In genomic region chr3:105806361-105806760, GRCh38 we compare ENCODE assay signal across 10 cellular contexts.
DNase-seq lines count a peak whose midpoint lies in the region; ATAC-seq and TF ChIP-seq lines count a peak whose summit lies in the region.
"Had no signal": no experiment of that assay in that cellular context is flagged by ENCODE, and none has a peak within 500 bp of the region (broad histone marks: within the 10 kb centered on the region; RNA-seq: fewer than 3 reads in every experiment).

No MANE protein-coding gene starts in this region.

- no peak overlapping the region for H3K27ac ChIP-seq in testis
- H3K27ac ChIP-seq: epithelial cell of prostate had no signal

- H3K9me3 ChIP-seq in testis: no peaks in the 10 kb centered on the region

- H3K27me3 Mint-ChIP-seq in T-helper 1 cell treated with Interleukin-12 subunit alpha and Interleukin-12 subunit beta and Interleukin-4 antibody, amounts not matched to agents 30 μg/mL and 1 μg/mL, for 36 hours (ENCODE audit: low read depth): no peaks in the 10 kb centered on the region

- peaks cover 48% of the 10 kb centered on the region for H3K4me1 Mint-ChIP-seq in T-helper 1 cell treated with Interleukin-12 subunit alpha and Interleukin-12 subunit beta and Interleukin-4 antibody, amounts not matched to agents 30 μg/mL and 1 μg/mL, for 36 hours (ENCODE audit: low read depth)

- no peak for TF ChIP-seq CTCF in AG09319 (IDR thresholded peaks at IDR 0.05; ENCODE audit: low read depth, low read length)
- no peak for TF ChIP-seq CTCF in testis (IDR thresholded peaks at IDR 0.05)

- intact Hi-C loops in testis (cut with DNase I; ENCODE audit: low total_unique reads): no loop called here

- ATAC-seq in HG02798 (IDR thresholded peaks at IDR 0.05; ENCODE audit: poor library complexity, unreplicated experiment): peak; percentile 44
- ATAC-seq in GM21360 (IDR thresholded peaks at IDR 0.05; ENCODE audit: unreplicated experiment): no peak

- no peaks in the 10 kb centered on the region for H3K36me3 ChIP-seq in testis (ENCODE audit: low read depth, missing control alignments)

- H3K27me3 ChIP-seq in testis: no peaks in the 10 kb centered on the region

- TF ChIP-seq POLR2A in testis (IDR thresholded peaks at IDR 0.05): no peak

- H3K27ac Mint-ChIP-seq in T-helper 1 cell treated with Interleukin-12 subunit alpha and Interleukin-12 subunit beta and Interleukin-4 antibody, amounts not matched to agents 30 μg/mL and 1 μg/mL, for 36 hours: peak overlapping the region; percentile 67

- H3K4me1 ChIP-seq in testis: no peaks in the 10 kb centered on the region

- H3K4me3 Mint-ChIP-seq in T-helper 1 cell treated with Interleukin-12 subunit alpha and Interleukin-12 subunit beta and Interleukin-4 antibody, amounts not matched to agents 30 μg/mL and 1 μg/mL, for 36 hours: peak overlapping the region; percentile 29

- H3K4me3 ChIP-seq in testis: no peak overlapping the region

- peak; percentile 45 for DNase-seq in AG09319 (ENCODE audit: extremely low read depth, low read depth)
- DNase-seq in foreskin melanocyte: peak; percentile 87
- no peak for DNase-seq in testis
- DNase-seq in stimulated activated naive CD4-positive, alpha-beta T cell (lab: John Stamatoyannopoulos, UW): no peak
- DNase-seq in NCI-H1436 treated with DMSO at 0.1 percent for 48 hours (lab: John Stamatoyannopoulos, UW): no peak
- DNase-seq: NK-92 treated with Interleukin-12 subunit alpha and Interleukin-12 subunit beta, amount 100 ng/mL, for 24 hours had no signal

- H3K9me3 Mint-ChIP-seq in T-helper 1 cell treated with Interleukin-12 subunit alpha and Interleukin-12 subunit beta and Interleukin-4 antibody, amounts not matched to agents 30 μg/mL and 1 μg/mL, for 36 hours: peaks cover 4% of the 10 kb centered on the region

- peaks cover 34% of the 10 kb centered on the region for H3K36me3 Mint-ChIP-seq in T-helper 1 cell treated with Interleukin-12 subunit alpha and Interleukin-12 subunit beta and Interleukin-4 antibody, amounts not matched to agents 30 μg/mL and 1 μg/mL, for 36 hours (ENCODE audit: low read depth)

Comparison
In these comparisons a context has a peak if more than half of its experiments do, and no peak if none do; other contexts are left out.
1. DNase-seq: peak in AG09319 (single experiment) and foreskin melanocyte (single experiment); none in testis (single experiment), stimulated activated naive CD4-positive, alpha-beta T cell (0 of 6) and NCI-H1436 treated with DMSO at 0.1 percent for 48 hours (single experiment).